ENCODE assay signal across 8 cellular contexts in the genomic region with DNA sequence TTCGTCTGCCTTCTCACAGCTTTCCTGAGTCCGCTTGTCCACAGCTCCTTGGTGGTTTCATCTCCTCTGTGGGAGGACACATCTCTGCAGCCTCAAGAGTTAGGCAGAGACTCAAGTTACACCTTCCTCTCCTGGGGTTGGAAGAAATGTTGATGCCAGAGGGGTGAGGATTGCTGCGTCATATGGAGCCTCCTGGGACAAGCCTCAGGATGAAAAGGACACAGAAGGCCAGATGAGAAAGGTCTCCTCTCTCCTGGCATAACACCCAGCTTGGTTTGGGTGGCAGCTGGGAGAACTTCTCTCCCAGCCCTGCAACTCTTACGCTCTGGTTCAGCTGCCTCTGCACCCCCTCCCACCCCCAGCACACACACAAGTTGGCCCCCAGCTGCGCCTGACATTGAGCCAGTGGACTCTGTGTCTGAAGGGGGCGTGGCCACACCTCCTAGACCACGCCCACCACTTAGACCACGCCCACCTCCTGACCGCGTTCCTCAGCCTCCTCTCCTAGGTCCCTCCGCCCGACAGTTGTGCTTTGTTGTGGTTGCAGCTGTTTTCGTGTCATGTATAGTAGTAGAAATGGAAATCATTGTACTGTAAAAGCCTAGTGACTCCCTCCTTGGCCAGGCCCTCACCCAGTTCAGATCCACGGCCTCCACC. TPM values are rescaled to one million over a fixed set of nuclear protein-coding genes. Genes with fewer than 3 reads are reported as not detected.
DNase-seq lines count a peak whose midpoint lies in the region; ATAC-seq and TF ChIP-seq lines count a peak whose summit lies in the region.

No MANE protein-coding gene starts in this region.

- in situ Hi-C loops in SK-MEL-5 (cut with HindIII; ENCODE audit: low pct_unique_long_range_greater_than_20kb, low sequenced_read_pairs) = no loop called here

- TF ChIP-seq CTCF in GM20000 (IDR thresholded peaks at IDR 0.05; ENCODE audit: extremely low read depth, missing control alignments) (no peak), neural progenitor cell (IDR thresholded peaks at IDR 0.05) (no peak)

- peaks cover 18% of the 10 kb centered on the region for H3F3A ChIP-seq in neural progenitor cell (ENCODE audit: low read depth)

- H3K79me2 ChIP-seq in neural progenitor cell (ENCODE audit: low read depth) = no peaks in the 10 kb centered on the region

- no peak for ATAC-seq in GM18867 (IDR thresholded peaks at IDR 0.05; ENCODE audit: unreplicated experiment)
- no peak for ATAC-seq in HG03439 (IDR thresholded peaks at IDR 0.05; ENCODE audit: unreplicated experiment)
- ATAC-seq in GM19467 (IDR thresholded peaks at IDR 0.05; ENCODE audit: unreplicated experiment) = no peak

- H3K36me3 Mint-ChIP-seq in neural progenitor cell = no peaks in the 10 kb centered on the region

- no peaks in the 10 kb centered on the region for H4K20me1 ChIP-seq in neural progenitor cell (ENCODE audit: low read depth)

- no peaks in the 10 kb centered on the region for H3K9me3 Mint-ChIP-seq in neural progenitor cell

- no peak overlapping the region for H3K9ac ChIP-seq in neural progenitor cell

- H2AFZ ChIP-seq in neural progenitor cell (replicated peaks) = peak overlapping the region; percentile 47

- DNase-seq in GM20000 (ENCODE audit: low spot score) (peak; percentile 80), SK-MEL-5 (ENCODE audit: low read depth, low spot score) (peak; percentile 67), activated gamma-delta T cell (lab: John Stamatoyannopoulos, UW) (peak; percentile 14), neural progenitor cell (ENCODE audit: low spot score) (peak; percentile 77), SKM-1 treated with dmso at 0.1 percent for 144 hours (lab: John Stamatoyannopoulos, UW; ENCODE audit: unreplicated experiment) (no peak)

- H3K4me1 ChIP-seq in neural progenitor cell = peaks cover 18% of the 10 kb centered on the region

- H3K4me2 ChIP-seq in neural progenitor cell = no peak overlapping the region

- no peaks in the 10 kb centered on the region for H3K36me3 ChIP-seq in neural progenitor cell

- no peak overlapping the region for H3K27ac ChIP-seq in neural progenitor cell

- no peak overlapping the region for H3K27ac Mint-ChIP-seq in neural progenitor cell

- H3K4me3 Mint-ChIP-seq in neural progenitor cell = peak overlapping the region; percentile 12

- no peak overlapping the region for H3K4me3 ChIP-seq in neural progenitor cell

- peaks cover 3% of the 10 kb centered on the region for H3K27me3 ChIP-seq in neural progenitor cell

- H3K4me1 Mint-ChIP-seq in neural progenitor cell = peaks cover 52% of the 10 kb centered on the region

- H3K9me3 ChIP-seq in neural progenitor cell (ENCODE audit: low read depth) = no peaks in the 10 kb centered on the region

- H3K27me3 Mint-ChIP-seq in neural progenitor cell (ENCODE audit: insufficient read depth, low read depth) = peaks cover 12% of the 10 kb centered on the region

RNA-seq across cellular contexts. Expression of a gene that starts 11.7 kb away (rescaled TPM):
- 0.37 TPM in 2 replicates for total RNA-seq in SK-MEL-5 (2014; rRNA removed; shearing (Covaris generic))
- 1.6 and 2.3 TPM in 2 replicates for polyA plus RNA-seq in SK-MEL-5 (2015; cell fraction: cytosol; rRNA removed)
- 1.1 and 2.0 TPM in 2 replicates for polyA plus RNA-seq in SK-MEL-5 (2015; cell fraction: nucleus; rRNA removed)
- total RNA-seq in neural progenitor cell (ENCODE audit: low replicate concordance) = 0.04 and 0.19 TPM in 2 replicates
